In the genomic region with DNA sequence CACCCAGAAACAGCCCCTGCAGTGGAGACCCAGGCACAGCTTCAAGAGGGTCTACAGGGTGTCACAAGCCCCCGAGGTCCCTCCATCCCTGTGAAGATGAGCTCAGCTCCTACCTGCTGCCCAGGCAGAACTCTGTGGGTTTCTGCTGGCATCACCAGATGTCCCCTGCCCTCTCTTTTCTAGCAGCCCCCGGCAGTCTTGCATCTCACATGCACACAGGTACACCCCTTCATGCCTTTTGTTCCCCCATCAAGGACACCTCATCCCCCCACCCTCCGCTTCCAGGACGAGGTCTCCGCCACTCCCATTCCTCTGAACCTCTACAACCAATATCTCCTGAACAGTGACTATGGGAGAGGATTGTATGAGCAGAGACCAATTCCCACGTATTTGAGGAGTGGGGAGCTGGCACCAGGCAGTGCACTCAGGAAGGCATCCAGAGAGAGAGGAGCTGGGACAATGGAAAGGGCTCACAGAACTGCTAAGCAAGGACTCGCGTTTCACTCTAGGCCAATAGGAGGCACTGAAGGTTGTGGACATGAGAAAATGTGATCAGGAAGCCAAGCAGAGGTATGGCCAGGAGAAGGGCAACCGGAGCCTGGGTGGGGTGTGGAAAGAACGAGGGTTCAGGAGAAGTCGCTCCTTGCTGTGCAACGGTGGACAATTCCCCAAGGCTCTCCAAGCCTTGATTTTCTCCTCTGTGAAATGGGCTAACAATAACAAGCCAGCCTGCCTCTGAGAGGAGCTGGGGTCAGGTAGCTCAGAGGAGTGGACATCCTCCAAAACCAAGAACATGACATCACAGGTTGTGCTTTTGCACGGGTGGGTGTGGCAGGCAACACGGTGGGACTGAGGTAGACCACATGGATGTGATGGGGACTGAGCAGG, we compare ENCODE assay signal across 19 cellular contexts.
A peak's percentile ranks its signal among the peaks of the same experiment; 100 is the strongest.
DNase-seq lines count a peak whose midpoint lies in the region; ATAC-seq and TF ChIP-seq lines count a peak whose summit lies in the region.
"Had no signal": no experiment of that assay in that cellular context is flagged by ENCODE, and none has a peak within 500 bp of the region (broad histone marks: within the 10 kb centered on the region; RNA-seq: fewer than 3 reads in every experiment).

No MANE protein-coding gene starts in this region.

- DNase-seq in activated CD8-positive, alpha-beta memory T cell treated with anti-CD3 and anti-CD28 coated beads, Interleukin-2, amount 10 ng/mL, durations not matched to agents 7 days and 5 days: peak; percentile 47
- DNase-seq in activated CD8-positive, alpha-beta memory T cell treated with anti-CD3 and anti-CD28 coated beads, Interleukin-2, amount 50 U/mL, for 48 hours: no peak
- DNase-seq in posterior vena cava (ENCODE audit: low spot score): peak; percentile 63
- DNase-seq in GOT3 (lab: John Stamatoyannopoulos, UW): no peak
- no peak for DNase-seq in Right ventricle myocardium superior
- DNase-seq: ACHN; activated effector memory CD4-positive, alpha-beta T cell treated with Interleukin-2 at 50 U/mL for 16 hours; DMS79; KG1; midbrain; NCI-H1048; NCI-H2081; NCI-H510A treated with DMSO at 0.1 percent for 48 hours; stimulated activated CD4-positive, alpha-beta T cell treated with anti-CD3 and anti-CD28 coated beads, Interleukin-12 subunit alpha, Interleukin-12 subunit beta, amount 100 ng/mL, for 4 hours; WERI-Rb-1 had no signal

- no peaks in the 10 kb centered on the region for H3K27me3 ChIP-seq in KMS-11 (ENCODE audit: insufficient read depth, low read depth)
- H3K27me3 ChIP-seq: neural progenitor cell had no signal

- no peak for ATAC-seq in activated CD8-positive, alpha-beta memory T cell treated with anti-CD3 and anti-CD28 coated beads, Interleukin-2, amount 10 ng/mL, durations not matched to agents 7 days and 5 days
- ATAC-seq in Right ventricle myocardium superior (ENCODE audit: poor library complexity): no peak
- no peak for ATAC-seq in HG03520 (IDR thresholded peaks at IDR 0.05; ENCODE audit: unreplicated experiment)

- peaks cover 44% of the 10 kb centered on the region for H3K4me1 Mint-ChIP-seq in activated CD8-positive, alpha-beta memory T cell treated with anti-CD3 and anti-CD28 coated beads, Interleukin-2, amount 10 ng/mL, durations not matched to agents 7 days and 5 days
- H3K4me1 Mint-ChIP-seq in dendritic cell treated with granulocyte-macrophage colony-stimulating factor and Interleukin-4, amounts not matched to agents 40 ng/mL and 50 ng/mL, for 4 days (ENCODE audit: low read depth): peaks cover 57% of the 10 kb centered on the region

- H3K4me2 ChIP-seq in KMS-11: peak overlapping the region; percentile 77; the same call in 1 of the 2 replicates
- H3K4me2 ChIP-seq: neural progenitor cell had no signal

- no peaks in the 10 kb centered on the region for H3K27me3 Mint-ChIP-seq in activated CD8-positive, alpha-beta memory T cell treated with anti-CD3 and anti-CD28 coated beads, Interleukin-2, amount 10 ng/mL, durations not matched to agents 7 days and 5 days
- H3K27me3 Mint-ChIP-seq in dendritic cell treated with granulocyte-macrophage colony-stimulating factor and Interleukin-4, amounts not matched to agents 40 ng/mL and 50 ng/mL, for 4 days: peaks cover 18% of the 10 kb centered on the region

- peak overlapping the region; percentile 20; the same call in 1 of the 2 replicates for H3K9ac ChIP-seq in KMS-11
- H3K9ac ChIP-seq: neural progenitor cell had no signal

- H3K36me3 Mint-ChIP-seq in activated CD8-positive, alpha-beta memory T cell treated with anti-CD3 and anti-CD28 coated beads, Interleukin-2, amount 10 ng/mL, durations not matched to agents 7 days and 5 days: peaks cover 11% of the 10 kb centered on the region
- no peaks in the 10 kb centered on the region for H3K36me3 Mint-ChIP-seq in dendritic cell treated with granulocyte-macrophage colony-stimulating factor and Interleukin-4, amounts not matched to agents 40 ng/mL and 50 ng/mL, for 4 days (ENCODE audit: low read depth)

- no peaks in the 10 kb centered on the region for H3K79me2 ChIP-seq in KMS-11 (ENCODE audit: insufficient read depth, low read depth)

- H3K36me3 ChIP-seq in KMS-11 (ENCODE audit: insufficient read depth): no peaks in the 10 kb centered on the region
- H3K36me3 ChIP-seq: neural progenitor cell, WERI-Rb-1 had no signal

- H2AFZ ChIP-seq in KMS-11 (ENCODE audit: low read depth): peak overlapping the region; percentile 10; the same call in 1 of the 2 replicates
- H2AFZ ChIP-seq: neural progenitor cell had no signal

- no peak for TF ChIP-seq CTCF in KMS-11 (conservative IDR thresholded peaks at IDR 0.05; ENCODE audit: low read depth, low read length)

- CTCF ChIA-PET in activated CD8-positive, alpha-beta memory T cell treated with anti-CD3 and anti-CD28 coated beads, Interleukin-2, amount 10 ng/mL, durations not matched to agents 7 days and 5 days (lab: Charles Lee): interaction anchor here (0.9 to 2.2 kb wide), 5 partner anchors 8 to 104 kb away, joined by 3 to 8 read pairs (median 4); no protein-coding TSS in a partner anchor

- H4K20me1 ChIP-seq in KMS-11 (ENCODE audit: insufficient read depth): no peaks in the 10 kb centered on the region

- H3K4me3 Mint-ChIP-seq in activated CD8-positive, alpha-beta memory T cell treated with anti-CD3 and anti-CD28 coated beads, Interleukin-2, amount 10 ng/mL, durations not matched to agents 7 days and 5 days: no peak overlapping the region
- H3K4me3 Mint-ChIP-seq in dendritic cell treated with granulocyte-macrophage colony-stimulating factor and Interleukin-4, amounts not matched to agents 40 ng/mL and 50 ng/mL, for 4 days: no peak overlapping the region
- H3K4me3 Mint-ChIP-seq: neural progenitor cell had no signal

- H3K4me3 ChIP-seq in KMS-11 (IDR thresholded peaks at IDR 0.05; ENCODE audit: insufficient read depth, low read depth, low read length): no peak overlapping the region
- H3K4me3 ChIP-seq: neural progenitor cell had no signal

- H3K9me3 Mint-ChIP-seq in activated CD8-positive, alpha-beta memory T cell treated with anti-CD3 and anti-CD28 coated beads, Interleukin-2, amount 10 ng/mL, durations not matched to agents 7 days and 5 days (ENCODE audit: low read depth): peaks cover 4% of the 10 kb centered on the region
- H3K9me3 Mint-ChIP-seq in dendritic cell treated with granulocyte-macrophage colony-stimulating factor and Interleukin-4, amounts not matched to agents 40 ng/mL and 50 ng/mL, for 4 days: no peaks in the 10 kb centered on the region

- H3K27ac ChIP-seq in KMS-11: peak overlapping the region; percentile 78
- H3K27ac ChIP-seq: neural progenitor cell, WERI-Rb-1 had no signal

- intact Hi-C loops in dendritic cell treated with granulocyte-macrophage colony-stimulating factor and Interleukin-4, amounts not matched to agents 40 ng/mL and 50 ng/mL, for 4 days (cut with micrococcal nuclease): no loop called here
- intact Hi-C loops in posterior vena cava (cut with DNase I) (no loop called here), Right ventricle myocardium superior (cut with DNase I) (no loop called here)

- H3K27ac Mint-ChIP-seq in activated CD8-positive, alpha-beta memory T cell treated with anti-CD3 and anti-CD28 coated beads, Interleukin-2, amount 10 ng/mL, durations not matched to agents 7 days and 5 days: peak overlapping the region; percentile 69
- peak overlapping the region; percentile 52 for H3K27ac Mint-ChIP-seq in dendritic cell treated with granulocyte-macrophage colony-stimulating factor and Interleukin-4, amounts not matched to agents 40 ng/mL and 50 ng/mL, for 4 days

- peaks cover 67% of the 10 kb centered on the region for H3K4me1 ChIP-seq in KMS-11 (ENCODE audit: low read depth, poor library complexity, severe bottlenecking)

Comparison
In these comparisons a context has a peak if more than half of its experiments do, and no peak if none do; other contexts are left out.
1. DNase-seq: peak in activated CD8-positive, alpha-beta memory T cell treated with anti-CD3 and anti-CD28 coated beads, Interleukin-2, amount 10 ng/mL, durations not matched to agents 7 days and 5 days (single experiment) and posterior vena cava (single experiment); none in activated CD8-positive, alpha-beta memory T cell treated with anti-CD3 and anti-CD28 coated beads, Interleukin-2, amount 50 U/mL, for 48 hours (single experiment), GOT3 (single experiment) and Right ventricle myocardium superior (single experiment).